In the genomic region with DNA sequence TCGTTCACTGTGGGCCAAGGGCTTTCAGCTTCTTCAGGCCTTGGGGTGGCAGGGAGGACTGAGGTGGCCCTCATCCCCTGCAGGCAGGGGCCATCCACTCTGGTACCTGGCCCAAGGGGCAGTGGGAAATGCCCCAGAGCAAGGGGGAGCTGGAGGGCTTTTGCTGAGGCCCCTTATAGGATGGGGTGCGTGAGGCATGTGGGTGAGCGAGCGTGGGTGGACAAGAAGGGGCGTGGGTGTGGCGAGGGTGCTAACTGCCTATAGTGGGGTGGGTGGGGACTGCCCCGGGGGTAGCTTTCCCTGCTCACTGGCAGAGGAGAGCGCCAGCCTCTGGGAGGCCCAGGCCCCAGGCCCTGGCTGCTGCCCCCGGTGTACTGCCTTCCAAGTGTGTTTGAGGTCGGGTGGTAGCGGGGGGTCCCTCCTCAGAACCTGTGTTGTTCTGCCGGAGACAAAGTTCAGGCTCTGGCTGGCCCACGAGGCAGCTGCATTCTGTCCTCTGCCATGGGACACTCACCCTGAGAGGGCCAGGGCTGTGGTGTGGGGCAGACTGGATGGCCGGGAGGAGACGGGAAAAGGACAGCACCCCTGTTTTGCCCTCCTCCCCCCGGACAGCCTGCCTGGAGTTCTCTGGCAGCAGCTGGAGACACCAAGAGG, we compare ENCODE assay signal across 15 cellular contexts. TPM values are rescaled to one million over a fixed set of nuclear protein-coding genes. Genes with fewer than 3 reads are reported as not detected.
DNase-seq lines count a peak whose midpoint lies in the region; ATAC-seq and TF ChIP-seq lines count a peak whose summit lies in the region.
"Had no signal": no experiment of that assay in that cellular context is flagged by ENCODE, and none has a peak within 500 bp of the region (broad histone marks: within the 10 kb centered on the region; RNA-seq: fewer than 3 reads in every experiment).

No MANE protein-coding gene starts in this region.

- H3K4me3 ChIP-seq in neuronal stem cell (ENCODE audit: low read length in 2 of 2), result no peak overlapping the region
- H3K4me3 ChIP-seq: BLaER1 treated with 17β-estradiol and CSF1 and Interleukin-3, amounts not matched to agents 10 nM and 100 nM; GM12878 had no signal

- DNase-seq in stimulated activated CD4-positive, alpha-beta T cell treated with anti-CD3 and anti-CD28 coated beads, Interleukin-2, amount 100 ng/mL, for 4 hours (ENCODE audit: low read depth), result peak; percentile 22
- DNase-seq in stimulated activated CD4-positive, alpha-beta T cell treated with anti-CD3 and anti-CD28 coated beads, Interleukin-12 subunit alpha, Interleukin-12 subunit beta, amount 100 ng/mL, for 4 hours, result no peak
- DNase-seq in neuronal stem cell (ENCODE audit: low spot score) (no peak), HK-2 (ENCODE audit: unreplicated experiment) (no peak), midbrain (lab: John Stamatoyannopoulos, UW) (no peak)
- DNase-seq: 8988T; AML-193; Calu3; CD4-positive, alpha-beta T cell; DMS 273 treated with DMSO at 0.1 percent for 48 hours; DMS79 had no signal

- no peak overlapping the region for H3K9ac ChIP-seq in neuronal stem cell (ENCODE audit: low read depth, low read length, poor library complexity)

- peak overlapping the region; percentile 91 for H2AK5ac ChIP-seq in neuronal stem cell (ENCODE audit: low read depth, low read length)

- no peaks in the 10 kb centered on the region for H3K9me3 ChIP-seq in neuronal stem cell (replicated peaks in 1 of 2; ENCODE audit: control insufficient read depth in 2 of 2, insufficient read depth in 1 of 2, low read depth in 1 of 2, low read length in 2 of 2)
- H3K9me3 ChIP-seq: BLaER1 treated with 17β-estradiol and CSF1 and Interleukin-3, amounts not matched to agents 10 nM and 100 nM had no signal

- H4K91ac ChIP-seq in neuronal stem cell (ENCODE audit: low read depth, low read length, poor library complexity), result no peak overlapping the region

- no peaks in the 10 kb centered on the region for H3K36me3 Mint-ChIP-seq in brain

- peak overlapping the region; percentile 54 for H2BK15ac ChIP-seq in neuronal stem cell (ENCODE audit: low read length)

- peak overlapping the region; percentile 41 for H3K4ac ChIP-seq in neuronal stem cell (ENCODE audit: low read length)

- no peak overlapping the region for H4K8ac ChIP-seq in neuronal stem cell (ENCODE audit: low read depth, low read length)

- H3K36me3 ChIP-seq in neuronal stem cell (replicated peaks in 1 of 2; ENCODE audit: control insufficient read depth in 2 of 2, insufficient read depth in 2 of 2, low read length in 2 of 2), result no peaks in the 10 kb centered on the region
- H3K36me3 ChIP-seq: BLaER1 treated with 17β-estradiol and CSF1 and Interleukin-3, amounts not matched to agents 10 nM and 100 nM had no signal

- H3K14ac ChIP-seq in neuronal stem cell (ENCODE audit: low read length), result no peak overlapping the region

- H3K4me1 ChIP-seq in neuronal stem cell (ENCODE audit: control insufficient read depth in 2 of 2, insufficient read depth in 1 of 2, low read depth in 1 of 2, low read length in 2 of 2), result peaks cover 32 to 39% of the 10 kb centered on the region in 2 donors

- H3K4me1 Mint-ChIP-seq in brain, result peaks cover 71% of the 10 kb centered on the region

- H2AFZ ChIP-seq in neuronal stem cell (ENCODE audit: low read length), result no peak overlapping the region

- H3K27ac ChIP-seq in neuronal stem cell (replicated peaks; ENCODE audit: low read length), result no peak overlapping the region
- H3K27ac ChIP-seq: BLaER1 treated with 17β-estradiol and CSF1 and Interleukin-3, amounts not matched to agents 10 nM and 100 nM had no signal

- no CpG with 5 or more reads among the region's 16 CpGs for WGBS in neuronal stem cell (ENCODE audit: extremely low coverage in 2 of 2, insufficient read length in 2 of 2, insufficient replicate concordance in 1 of 2), 2 donors

- H3K27me3 Mint-ChIP-seq in brain, result peaks cover 3% of the 10 kb centered on the region

- H3K4me3 Mint-ChIP-seq in brain, result peak overlapping the region in 4 of 5 experiments; percentile 43 to 77 (median 54)
- H3K4me3 Mint-ChIP-seq: CD4-positive, alpha-beta T cell had no signal

- H3K27ac Mint-ChIP-seq in brain, result peak overlapping the region in 2 of 5 experiments; percentile 62 to 66
- H3K27ac Mint-ChIP-seq: CD4-positive, alpha-beta T cell had no signal

- ATAC-seq in HG02840 (IDR thresholded peaks at IDR 0.05; ENCODE audit: low FRiP score, unreplicated experiment), result no peak
- ATAC-seq: GM12878 had no signal

- H2BK5ac ChIP-seq in neuronal stem cell (ENCODE audit: low read length), result no peak overlapping the region

- H3K27me3 ChIP-seq in neuronal stem cell (ENCODE audit: control insufficient read depth in 3 of 3, insufficient read depth in 3 of 3, low read depth in 1 of 3, low read length in 3 of 3), result peaks cover 11 to 45% (median 36%) of the 10 kb centered on the region in 3 experiments

- H3K79me1 ChIP-seq in neuronal stem cell (ENCODE audit: low read depth, low read length), result no peaks in the 10 kb centered on the region

- no peak overlapping the region for H3K4me2 ChIP-seq in neuronal stem cell (ENCODE audit: insufficient read depth, low read length, poor library complexity, severe bottlenecking)

- peaks cover 0 to 3% (median 0%) of the 10 kb centered on the region in 5 experiments for H3K9me3 Mint-ChIP-seq in brain
- H3K9me3 Mint-ChIP-seq: CD4-positive, alpha-beta T cell had no signal

- peak overlapping the region; percentile 14 for H2BK12ac ChIP-seq in neuronal stem cell (ENCODE audit: low read length)

- no peak for TF ChIP-seq CTCF in brain (conservative IDR thresholded peaks at IDR 0.05)

- peak overlapping the region; percentile 82 for H3K18ac ChIP-seq in neuronal stem cell (ENCODE audit: low read length)

- no peak overlapping the region for H3K23ac ChIP-seq in neuronal stem cell (ENCODE audit: low read depth, low read length, poor library complexity)

- H2BK120ac ChIP-seq in neuronal stem cell (ENCODE audit: low read depth, low read length), result no peak overlapping the region

RNA-seq across cellular contexts. Expression of gene FLRT1, which starts 3.4 kb away (rescaled TPM):
- 27.0 TPM for polyA plus RNA-seq in brain (ENCODE audit: insufficient read depth, low read depth, low replicate concordance)
- 0.88 TPM for polyA plus RNA-seq in neuronal stem cell (2013, experiment 1 of 2)
- polyA plus RNA-seq in neuronal stem cell (2013, experiment 2 of 2), result 0.94 TPM

RNA-seq across cellular contexts. Expression of gene OTUB1, which starts 52.9 kb away (rescaled TPM):
- polyA plus RNA-seq in brain (ENCODE audit: insufficient read depth, low read depth, low replicate concordance), result 215 TPM
- polyA plus RNA-seq in neuronal stem cell (2013, experiment 1 of 2), result 92.2 TPM
- 90.4 TPM for polyA plus RNA-seq in neuronal stem cell (2013, experiment 2 of 2)
